Comparison of ENCODE assay signal across 12 cellular contexts in genomic region chr13:21399741-21400140, GRCh38. TPM values are rescaled to one million over a fixed set of nuclear protein-coding genes. Genes with fewer than 3 reads are reported as not detected.
DNase-seq lines count a peak whose midpoint lies in the region; ATAC-seq and TF ChIP-seq lines count a peak whose summit lies in the region.
"Had no signal": no experiment of that assay in that cellular context is flagged by ENCODE, and none has a peak within 500 bp of the region (broad histone marks: within the 10 kb centered on the region; RNA-seq: fewer than 3 reads in every experiment).

No MANE protein-coding gene starts in this region.

- intact Hi-C loops in activated naive CD4-positive, alpha-beta T cell treated with anti-CD3 and anti-CD28 coated beads for 36 hours (cut with micrococcal nuclease) = loop anchor here (5.0 kb wide), 2 partner anchors 102 to 273 kb away; partner anchors contain the start of gene FGF9

- peak overlapping the region; percentile 73 for H3K27ac Mint-ChIP-seq in activated naive CD4-positive, alpha-beta T cell treated with anti-CD3 and anti-CD28 coated beads for 36 hours
- H3K27ac Mint-ChIP-seq in T-cell (peak overlapping the region; percentile 74 to 84), endothelial cell (ENCODE audit: unreplicated experiment) (peak overlapping the region; percentile 93)
- H3K27ac Mint-ChIP-seq in stimulated activated naive CD8-positive, alpha-beta T cell treated with anti-CD3 and anti-CD28 coated beads, Interleukin-15, amount 100 ng/mL, for 72 hours = peak overlapping the region; percentile 48 to 77

- H3K4me3 Mint-ChIP-seq in activated naive CD4-positive, alpha-beta T cell treated with anti-CD3 and anti-CD28 coated beads for 36 hours = no peak overlapping the region
- peak overlapping the region in 2 of 3 donors; percentile 32 to 54 for H3K4me3 Mint-ChIP-seq in T-cell
- H3K4me3 Mint-ChIP-seq in endothelial cell (ENCODE audit: unreplicated experiment) = no peak overlapping the region
- H3K4me3 Mint-ChIP-seq in stimulated activated naive CD8-positive, alpha-beta T cell treated with anti-CD3 and anti-CD28 coated beads, Interleukin-15, amount 100 ng/mL, for 72 hours = peak overlapping the region in 1 of 2 donors; percentile 18

- peaks cover 65% of the 10 kb centered on the region for H3K4me1 Mint-ChIP-seq in activated naive CD4-positive, alpha-beta T cell treated with anti-CD3 and anti-CD28 coated beads for 36 hours (ENCODE audit: low read depth)
- peaks cover 58 to 69% (median 65%) of the 10 kb centered on the region in 3 donors for H3K4me1 Mint-ChIP-seq in T-cell
- peaks cover 14% of the 10 kb centered on the region for H3K4me1 Mint-ChIP-seq in endothelial cell (ENCODE audit: unreplicated experiment)
- peaks cover 64% of the 10 kb centered on the region for H3K4me1 Mint-ChIP-seq in stimulated activated naive CD8-positive, alpha-beta T cell treated with anti-CD3 and anti-CD28 coated beads, Interleukin-15, amount 100 ng/mL, for 72 hours

- no peaks in the 10 kb centered on the region for H3K27me3 Mint-ChIP-seq in activated naive CD4-positive, alpha-beta T cell treated with anti-CD3 and anti-CD28 coated beads for 36 hours (ENCODE audit: low read depth)
- H3K27me3 Mint-ChIP-seq in T-cell (no peaks in the 10 kb centered on the region), endothelial cell (ENCODE audit: unreplicated experiment) (peaks cover 1% of the 10 kb centered on the region)
- no peaks in the 10 kb centered on the region for H3K27me3 Mint-ChIP-seq in stimulated activated naive CD8-positive, alpha-beta T cell treated with anti-CD3 and anti-CD28 coated beads, Interleukin-15, amount 100 ng/mL, for 72 hours

- POLR2A ChIA-PET in T-cell (lab: Charles Lee) = interaction anchor here in 1 of 2 donors (0.7 kb wide), 2 partner anchors 8 to 130 kb away, joined by 4 read pairs; no protein-coding TSS in a partner anchor

- CTCF ChIA-PET in activated naive CD4-positive, alpha-beta T cell treated with anti-CD3 and anti-CD28 coated beads for 36 hours (lab: Charles Lee) = interaction anchor here (1.0 kb wide), 1 partner anchor 103 kb away, joined by 3 read pairs; no protein-coding TSS in a partner anchor
- CTCF ChIA-PET in T-cell (lab: Charles Lee) = interaction anchor here in 1 of 2 donors (1.0 kb wide), 1 partner anchor 78 kb away, joined by 5 read pairs; no protein-coding TSS in a partner anchor

- ATAC-seq in T-cell (replicated peaks in 1 of 4) (peak; percentile 76 to 83 (median 78)), GM21717 (IDR thresholded peaks at IDR 0.05; ENCODE audit: unreplicated experiment) (no peak)
- peak; percentile 69 for ATAC-seq in stimulated activated naive CD8-positive, alpha-beta T cell treated with anti-CD3 and anti-CD28 coated beads, Interleukin-15, amount 100 ng/mL, for 72 hours

- peak; percentile 13 for DNase-seq in activated naive CD4-positive, alpha-beta T cell treated with anti-CD3 and anti-CD28 coated beads for 36 hours
- DNase-seq in activated naive CD4-positive, alpha-beta T cell treated with Interleukin-2 at 50 U/mL for 16 hours = no peak
- peak in 3 of 34 experiments; percentile 4 to 16 (median 5) for DNase-seq in T-cell
- DNase-seq in endothelial cell (ENCODE audit: low spot score) = no peak
- no peak for DNase-seq in stimulated activated naive CD8-positive, alpha-beta T cell treated with anti-CD3 and anti-CD28 coated beads, Interleukin-15, amount 100 ng/mL, for 72 hours
- no peak for DNase-seq in iPS-NIHi7 (ENCODE audit: extremely low spot score)
- DNase-seq in NCI-H2029 (lab: John Stamatoyannopoulos, UW) = no peak
- DNase-seq: NCI-H1105, NCI-H748 treated with DMSO at 0.1 percent for 48 hours, SK-N-SH, thyroid gland had no signal

- no peak for TF ChIP-seq CTCF in endothelial cell (IDR thresholded peaks at IDR 0.05; ENCODE audit: unreplicated experiment)

- peaks cover 27% of the 10 kb centered on the region for H3K36me3 Mint-ChIP-seq in activated naive CD4-positive, alpha-beta T cell treated with anti-CD3 and anti-CD28 coated beads for 36 hours (ENCODE audit: low read depth)
- H3K36me3 Mint-ChIP-seq in T-cell (peaks cover 39% of the 10 kb centered on the region), endothelial cell (ENCODE audit: low read depth, unreplicated experiment) (peaks cover 11% of the 10 kb centered on the region)

- no peaks in the 10 kb centered on the region for H3K9me3 Mint-ChIP-seq in activated naive CD4-positive, alpha-beta T cell treated with anti-CD3 and anti-CD28 coated beads for 36 hours
- no peaks in the 10 kb centered on the region for H3K9me3 Mint-ChIP-seq in T-cell
- no peaks in the 10 kb centered on the region for H3K9me3 Mint-ChIP-seq in endothelial cell (ENCODE audit: unreplicated experiment)
- H3K9me3 Mint-ChIP-seq in stimulated activated naive CD8-positive, alpha-beta T cell treated with anti-CD3 and anti-CD28 coated beads, Interleukin-15, amount 100 ng/mL, for 72 hours = no peaks in the 10 kb centered on the region

RNA-seq across cellular contexts. Expression of gene ZDHHC20, which starts 59.4 kb away (rescaled TPM):
- 10 to 100 TPM; 48.0 to 50.7 TPM for total RNA-seq in activated naive CD4-positive, alpha-beta T cell treated with anti-CD3 and anti-CD28 coated beads for 36 hours
- total RNA-seq in T-cell (10 to 100 TPM; 60.1 to 73.8 (median 68.0) TPM), endothelial cell (ENCODE audit: unreplicated experiment) (72.5 TPM)

Comparison
In these comparisons a context has a peak if more than half of its experiments do, and no peak if none do; other contexts are left out.
1. H3K4me3 Mint-ChIP-seq: peak in T-cell (2 of 3); none in activated naive CD4-positive, alpha-beta T cell treated with anti-CD3 and anti-CD28 coated beads for 36 hours (single experiment) and endothelial cell (single experiment).
2. Peak in every context shown above with its lines, with median percentiles within 50 percentile points of each other: H3K27ac Mint-ChIP-seq.